8 cellular contexts compared by ENCODE assay signal in the genomic region with DNA sequence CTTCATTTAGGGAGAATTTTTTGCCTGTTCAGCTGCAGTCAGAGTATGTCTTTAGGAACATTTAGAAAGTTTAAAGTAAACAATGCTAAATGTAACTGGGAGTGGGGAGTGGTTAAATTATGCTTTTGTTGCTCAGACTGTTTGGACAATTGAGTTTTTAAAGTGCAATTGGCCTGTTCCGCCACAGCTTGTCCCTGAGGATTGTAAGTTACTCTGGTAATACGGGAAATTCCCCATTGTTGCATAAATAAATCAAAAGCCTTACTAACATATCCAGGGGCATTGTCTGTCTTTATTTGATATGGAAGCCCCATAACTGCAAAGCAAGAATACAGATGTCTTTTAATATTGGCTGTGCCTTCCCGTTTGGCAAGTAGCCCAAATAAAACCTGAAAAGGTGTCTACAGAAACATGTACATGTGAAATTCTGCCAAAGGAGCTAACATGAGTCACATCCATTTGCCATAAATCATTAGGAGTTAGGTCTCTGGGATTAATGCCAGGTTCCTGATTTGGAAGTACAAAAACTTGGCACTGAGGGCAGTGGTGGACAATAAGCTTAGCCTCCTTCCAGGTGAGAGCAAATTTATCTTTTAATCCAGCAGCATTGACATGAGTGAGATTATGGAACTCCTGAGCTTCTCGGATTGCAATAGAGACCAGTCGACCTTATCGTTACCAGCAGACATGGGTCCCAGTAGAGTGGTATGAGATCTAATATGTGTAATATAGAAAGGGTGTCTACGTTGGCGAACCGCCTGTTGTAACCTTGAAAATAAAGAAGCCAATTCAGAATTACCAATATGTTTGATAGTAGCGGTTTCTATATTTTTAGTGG. TPM values are rescaled to one million over a fixed set of nuclear protein-coding genes. Genes with fewer than 3 reads are reported as not detected.
DNase-seq lines count a peak whose midpoint lies in the region; ATAC-seq and TF ChIP-seq lines count a peak whose summit lies in the region.
"Not testable (repeated sequence)": the region's sequence is repeated elsewhere in the genome, so short reads cannot be mapped to it uniquely, and the experiment has no call there.

No MANE protein-coding gene starts in this region.

- H3K9ac ChIP-seq in HCT116 (ENCODE audit: low read length), result not testable (repeated sequence)

- H4K20me1 ChIP-seq in HCT116 (ENCODE audit: insufficient read depth); hepatocyte (ENCODE audit: insufficient read depth, poor library complexity, severe bottlenecking): not testable (repeated sequence)

- H3K4me2 ChIP-seq in HCT116 (ENCODE audit: low read length); hepatocyte: not testable (repeated sequence)

- H3K9me3 ChIP-seq in HCT116 (ENCODE audit: control insufficient read depth in 1 of 2, insufficient read depth in 1 of 2, low read depth in 1 of 2, low read length in 2 of 2), result not testable (repeated sequence)
- peaks cover 21% of the 10 kb centered on the region for H3K9me3 ChIP-seq in hepatocyte (ENCODE audit: low read depth)

- not testable (repeated sequence) for H3K79me2 ChIP-seq in HCT116 (ENCODE audit: insufficient read depth, low read length)
- peaks cover 28% of the 10 kb centered on the region for H3K79me2 ChIP-seq in hepatocyte

- CTCF ChIA-PET in HCT116 (lab: Charles Lee), result not testable (repeated sequence)

- TF ChIP-seq RAD21 in HCT116 (IDR thresholded peaks at IDR 0.05; ENCODE audit: low read depth), result not testable (repeated sequence)

- H3K27ac ChIP-seq in HCT116 (ENCODE audit: low read depth, low read length), result not testable (repeated sequence)
- peak overlapping the region; percentile 33 for H3K27ac ChIP-seq in hepatocyte

- RAD21 ChIA-PET in HCT116 (lab: Charles Lee; ENCODE audit: low non-redundant PET in 1 of 2, low total read pairs in 2 of 2, uncharacterized antibody in 2 of 2, unreplicated experiment in 2 of 2), result not testable (repeated sequence)

- not testable (repeated sequence) for H3K9me2 ChIP-seq in HCT116 (ENCODE audit: insufficient read depth); hepatocyte (replicated peaks; ENCODE audit: insufficient read depth)

- H3K36me3 ChIP-seq in HCT116 (ENCODE audit: control insufficient read depth in 1 of 2, insufficient read depth in 2 of 2, low read length in 2 of 2), result not testable (repeated sequence)
- H3K36me3 ChIP-seq in hepatocyte (replicated peaks; ENCODE audit: insufficient read depth, low read depth), result peaks cover 11% of the 10 kb centered on the region

- not testable (repeated sequence) for ATAC-seq in HCT116

- not testable (repeated sequence) for TF ChIP-seq CTCF in HCT116 (IDR thresholded peaks at IDR 0.05 in 2 of 3, conservative IDR thresholded peaks at IDR 0.05 in 1 of 3; ENCODE audit: borderline replicate concordance in 1 of 3, insufficient read depth in 1 of 3, low read depth in 2 of 3, low read length in 2 of 3); hepatocyte (IDR thresholded peaks at IDR 0.05; ENCODE audit: poor library complexity); retinal pigment epithelial cell (conservative IDR thresholded peaks at IDR 0.05; ENCODE audit: low read depth, low read length)

- H3K4me3 ChIP-seq in HCT116 (replicated peaks in 1 of 2; ENCODE audit: low read depth in 1 of 2, low read length in 2 of 2); hepatocyte; retinal pigment epithelial cell (ENCODE audit: low read length): not testable (repeated sequence)

- intact Hi-C loops in HCT116 (cut with micrococcal nuclease), result not testable (repeated sequence)

- peak; percentile 49 for DNase-seq in COLO668 (lab: John Stamatoyannopoulos, UW; ENCODE audit: unreplicated experiment)
- peak; percentile 48 for DNase-seq in HCT116 (ENCODE audit: low read depth, low spot score)
- DNase-seq in NCI-H2029 (lab: John Stamatoyannopoulos, UW), result peak; percentile 91
- peak; percentile 99 for DNase-seq in NCI-H69 (lab: John Stamatoyannopoulos, UW)
- DNase-seq in T1000 (lab: John Stamatoyannopoulos, UW), result peak; percentile 6
- DNase-seq in dermis microvascular lymphatic vessel endothelial cell (ENCODE audit: low read depth in 2 of 2), result peak; percentile 93 to 97
- DNase-seq in hepatocyte (ENCODE audit: low spot score), result not testable (repeated sequence)
- peak; percentile 62 for DNase-seq in retinal pigment epithelial cell (ENCODE audit: low read depth)

- not testable (repeated sequence) for BruUV-seq in HCT116 (replicated peaks; lab: Mats Ljungman, UMichigan)

- not testable (repeated sequence) for H3K4me1 ChIP-seq in HCT116 (ENCODE audit: control insufficient read depth in 1 of 2, insufficient read depth in 2 of 2, low read length in 2 of 2)
- H3K4me1 ChIP-seq in hepatocyte (ENCODE audit: insufficient read depth), result peaks cover 10% of the 10 kb centered on the region

- not testable (repeated sequence) for H2AFZ ChIP-seq in HCT116 (ENCODE audit: low read depth, low read length, poor library complexity, severe bottlenecking); hepatocyte

- H3K27me3 ChIP-seq in HCT116 (ENCODE audit: insufficient read depth, low read length); hepatocyte: not testable (repeated sequence)

- not testable (repeated sequence) for TF ChIP-seq POLR2A in HCT116 (IDR thresholded peaks at IDR 0.05; ENCODE audit: borderline replicate concordance, extremely low read depth, insufficient read depth, insufficient read length)

- POLR2A ChIA-PET in HCT116 (lab: Charles Lee), result not testable (repeated sequence)

- 93% methylated on average over 10 of the region's 10 CpGs for WGBS in hepatocyte (ENCODE audit: low lambda C conversion rate, missing lambda C conversion rate)

TF ChIP-seq in HCT116, 20 proteins besides CTCF, POLR2A, EP300 and RAD21:
- peak; percentile 35; the same call in 1 of the 2 replicates for TF ChIP-seq FOSL1 (IDR thresholded peaks at IDR 0.05; ENCODE audit: low read depth)
- TF ChIP-seq POLR2AphosphoS5 (IDR thresholded peaks at IDR 0.05; ENCODE audit: low read depth, low read length), result 0 out of 2 replicates have a peak, but pooled peaks have one; percentile 19
- peak; percentile 81; the same call in 1 of the 2 replicates for TF ChIP-seq CBX3 (IDR thresholded peaks at IDR 0.05; ENCODE audit: low read depth)

RNA-seq across cellular contexts. Expression of gene TULP4, which starts 11.7 kb away (rescaled TPM):
- 70.8 TPM for total RNA-seq in HCT116 (2021; ENCODE audit: unreplicated experiment)
- 6.9 and 9.5 TPM in 2 replicates for polyA plus RNA-seq in HCT116 (2012)
- 55.1 and 67.3 TPM in 2 replicates for total RNA-seq in dermis microvascular lymphatic vessel endothelial cell
- total RNA-seq in hepatocyte, result 129 and 132 TPM in 2 replicates
- polyA plus RNA-seq in hepatocyte, result 30.1 and 32.8 TPM in 2 replicates
